In genomic region chr2:157441072-157441454, GRCh38 we compare ENCODE assay signal across 10 cellular contexts. TPM values are rescaled to one million over a fixed set of nuclear protein-coding genes. Genes with fewer than 3 reads are reported as not detected.
DNase-seq lines count a peak whose midpoint lies in the region; ATAC-seq and TF ChIP-seq lines count a peak whose summit lies in the region.
"Had no signal": no experiment of that assay in that cellular context is flagged by ENCODE, and none has a peak within 500 bp of the region (broad histone marks: within the 10 kb centered on the region; RNA-seq: fewer than 3 reads in every experiment).

No MANE protein-coding gene starts in this region.

- no peaks in the 10 kb centered on the region for H3K9me3 ChIP-seq in osteoblast (ENCODE audit: low read depth, low read length)
- H3K9me3 ChIP-seq: A549, SJCRH30 had no signal

- H3K4me1 ChIP-seq in osteoblast (ENCODE audit: insufficient read depth, low read length): peaks cover 3% of the 10 kb centered on the region
- H3K4me1 ChIP-seq: A549 had no signal

- intact Hi-C loops in head of caudate nucleus (cut with DNase I): no loop called here

- DNase-seq in NCI-H1436 (lab: John Stamatoyannopoulos, UW) (peak; percentile 8), NCI-H1436 treated with DMSO at 0.1 percent for 48 hours (lab: John Stamatoyannopoulos, UW) (no peak), NCI-H446 treated with DMSO at 0.1 percent for 48 hours (lab: John Stamatoyannopoulos, UW) (peak; percentile 8), germinal center (ENCODE audit: low spot score) (peak; percentile 36), osteoblast (ENCODE audit: insufficient read length, low spot score, missing footprints) (no peak), HT-29 (ENCODE audit: low spot score) (no peak), head of caudate nucleus (no peak)

- no peaks in the 10 kb centered on the region for H4K20me1 ChIP-seq in osteoblast (ENCODE audit: insufficient read depth, low read length)

- peaks cover 22% of the 10 kb centered on the region for H3K27me3 ChIP-seq in osteoblast (ENCODE audit: insufficient read depth, low read length)
- H3K27me3 ChIP-seq: SJCRH30 had no signal

- no peak overlapping the region for H3K4me2 ChIP-seq in osteoblast (ENCODE audit: insufficient read depth, low read length)
- H3K4me2 ChIP-seq: A549 had no signal

- no peak overlapping the region for H3K4me3 ChIP-seq in osteoblast (ENCODE audit: insufficient read depth, low read length)
- H3K4me3 ChIP-seq: A549, SJCRH30 had no signal

- no peak for TF ChIP-seq CTCF in osteoblast (IDR thresholded peaks at IDR 0.05; ENCODE audit: extremely low read depth, low read depth, low read length)

- ATAC-seq in HG02623 (IDR thresholded peaks at IDR 0.05; ENCODE audit: unreplicated experiment): peak; percentile 32
- ATAC-seq: A549 had no signal

- no peaks in the 10 kb centered on the region for H3K79me2 ChIP-seq in osteoblast (ENCODE audit: insufficient read depth, low read length)

- no peaks in the 10 kb centered on the region for H3K36me3 ChIP-seq in osteoblast (ENCODE audit: insufficient read depth, low read length)
- H3K36me3 ChIP-seq: SJCRH30 had no signal

- no peak overlapping the region for H3K27ac ChIP-seq in osteoblast (ENCODE audit: low read depth, low read length)
- H3K27ac ChIP-seq: A549, SJCRH30 had no signal

- no peak overlapping the region for H2AFZ ChIP-seq in osteoblast (ENCODE audit: low read length)

RNA-seq across cellular contexts. Expression of gene CYTIP, which starts 2.8 kb away (rescaled TPM):
- 1.2 and 1.4 TPM in 2 replicates for total RNA-seq in osteoblast
- 0.08 TPM in 1 of 2 replicates, not detected in the other for total RNA-seq in HT-29 (2014; rRNA removed; shearing (Covaris generic))

Comparison
In these comparisons a context has a peak if more than half of its experiments do, and no peak if none do; other contexts are left out.
1. DNase-seq: peak in NCI-H1436 (single experiment), NCI-H446 treated with DMSO at 0.1 percent for 48 hours (single experiment) and germinal center (single experiment); none in NCI-H1436 treated with DMSO at 0.1 percent for 48 hours (single experiment), osteoblast (single experiment), HT-29 (single experiment) and head of caudate nucleus (0 of 42).